Comparison of ENCODE assay signal across 12 cellular contexts in genomic region chr16:84842516-84843148, GRCh38. TPM values are rescaled to one million over a fixed set of nuclear protein-coding genes. Genes with fewer than 3 reads are reported as not detected.
DNase-seq lines count a peak whose midpoint lies in the region; ATAC-seq and TF ChIP-seq lines count a peak whose summit lies in the region.
"Had no signal": no experiment of that assay in that cellular context is flagged by ENCODE, and none has a peak within 500 bp of the region (broad histone marks: within the 10 kb centered on the region; RNA-seq: fewer than 3 reads in every experiment).

No MANE protein-coding gene starts in this region.

- no peak overlapping the region for H3K4ac ChIP-seq in mesendoderm (ENCODE audit: low read depth, low read length)

- no peak overlapping the region for H4K8ac ChIP-seq in mesendoderm (ENCODE audit: low read depth, low read length)

- peaks cover 46% of the 10 kb centered on the region for H3K4me1 ChIP-seq in NT2/D1 (ENCODE audit: insufficient read depth, insufficient read length)
- H3K4me1 ChIP-seq in mesendoderm (ENCODE audit: control insufficient read depth, low read depth, low read length), result peaks cover 5% of the 10 kb centered on the region
- H3K4me1 ChIP-seq in urinary bladder (ENCODE audit: insufficient read depth), result no peaks in the 10 kb centered on the region
- peaks cover 19% of the 10 kb centered on the region for H3K4me1 ChIP-seq in CD8-positive, alpha-beta T cell (ENCODE audit: insufficient read depth, low read length)

- H3K18ac ChIP-seq in mesendoderm (ENCODE audit: low read length), result no peak overlapping the region

- H3K4me3 Mint-ChIP-seq in activated naive CD8-positive, alpha-beta T cell, result peak overlapping the region; percentile 32
- no peak overlapping the region for H3K4me3 Mint-ChIP-seq in activated naive CD8-positive, alpha-beta T cell treated with anti-CD3 and anti-CD28 coated beads, Interleukin-2, amount 50 U/mL, for 24 hours
- H3K4me3 Mint-ChIP-seq in CD8-positive, alpha-beta T cell, result no peak overlapping the region

- intact Hi-C loops in CD8-positive, alpha-beta T cell (cut with DNase I, micrococcal nuclease), result no loop called here
- intact Hi-C loops in sciatic nerve (cut with DNase I), result no loop called here

- H3K56ac ChIP-seq in mesendoderm (ENCODE audit: low read length), result peak overlapping the region; percentile 73

- no peak overlapping the region for H3K4me2 ChIP-seq in mesendoderm (ENCODE audit: low read length)

- CTCF ChIA-PET in CD8-positive, alpha-beta T cell (lab: Charles Lee), result no interaction called here

- H2BK5ac ChIP-seq in mesendoderm (ENCODE audit: low read length), result no peak overlapping the region

- H3K27ac Mint-ChIP-seq in activated naive CD8-positive, alpha-beta T cell, result no peak overlapping the region
- no peak overlapping the region for H3K27ac Mint-ChIP-seq in activated naive CD8-positive, alpha-beta T cell treated with anti-CD3 and anti-CD28 coated beads, Interleukin-2, amount 50 U/mL, for 24 hours
- H3K27ac Mint-ChIP-seq in CD8-positive, alpha-beta T cell, result no peak overlapping the region

- H3K9ac ChIP-seq in NT2/D1 (ENCODE audit: insufficient read length, low read depth) (peak overlapping the region; percentile 72), mesendoderm (ENCODE audit: low read length) (peak overlapping the region; percentile 17)

- no peak overlapping the region for H2AK5ac ChIP-seq in mesendoderm (ENCODE audit: low read length)

- H3K4me3 ChIP-seq in NT2/D1 (ENCODE audit: insufficient read length, low read depth) (peak overlapping the region; percentile 9), mesendoderm (ENCODE audit: low read length) (no peak overlapping the region), urinary bladder (ENCODE audit: low read depth, low read length) (no peak overlapping the region)
- no peak overlapping the region for H3K4me3 ChIP-seq in CD8-positive, alpha-beta T cell (ENCODE audit: low read depth, low read length)
- H3K4me3 ChIP-seq: SK-N-MC had no signal

- no peaks in the 10 kb centered on the region for H3K36me3 Mint-ChIP-seq in activated naive CD8-positive, alpha-beta T cell
- H3K36me3 Mint-ChIP-seq in activated naive CD8-positive, alpha-beta T cell treated with anti-CD3 and anti-CD28 coated beads, Interleukin-2, amount 50 U/mL, for 24 hours (ENCODE audit: low read depth), result no peaks in the 10 kb centered on the region
- no peaks in the 10 kb centered on the region for H3K36me3 Mint-ChIP-seq in CD8-positive, alpha-beta T cell

- H3K9me3 Mint-ChIP-seq in activated naive CD8-positive, alpha-beta T cell (ENCODE audit: low read depth), result no peaks in the 10 kb centered on the region
- H3K9me3 Mint-ChIP-seq in activated naive CD8-positive, alpha-beta T cell treated with anti-CD3 and anti-CD28 coated beads, Interleukin-2, amount 50 U/mL, for 24 hours, result no peaks in the 10 kb centered on the region
- no peaks in the 10 kb centered on the region for H3K9me3 Mint-ChIP-seq in CD8-positive, alpha-beta T cell

- H2BK15ac ChIP-seq in mesendoderm (replicated peaks; ENCODE audit: low read depth), result no peak overlapping the region

- no peak overlapping the region for H4K5ac ChIP-seq in mesendoderm (ENCODE audit: low read length)

- no peaks in the 10 kb centered on the region for H3K9me3 ChIP-seq in NT2/D1 (ENCODE audit: insufficient read depth, low read length)
- H3K9me3 ChIP-seq in CD8-positive, alpha-beta T cell (ENCODE audit: low read length), result no peaks in the 10 kb centered on the region

- H3K27ac ChIP-seq in mesendoderm (ENCODE audit: low read depth, low read length) (no peak overlapping the region), urinary bladder (ENCODE audit: low read depth) (peak overlapping the region; percentile 25)
- H3K27ac ChIP-seq in CD8-positive, alpha-beta T cell (ENCODE audit: low read depth, low read length), result no peak overlapping the region
- H3K27ac ChIP-seq: SK-N-MC had no signal

- WGBS in mesendoderm (ENCODE audit: extremely low coverage, insufficient coverage, low lambda C conversion rate), result no CpG with 5 or more reads among the region's 18 CpGs
- WGBS in urinary bladder, result 55% methylated on average over 18 of the region's 18 CpGs

- no peak for TF ChIP-seq CTCF in CD8-positive, alpha-beta T cell (IDR thresholded peaks at IDR 0.05)

- no peak overlapping the region for H3K23ac ChIP-seq in mesendoderm (ENCODE audit: low read length)

- no peak for ATAC-seq in activated naive CD8-positive, alpha-beta T cell treated with anti-CD3 and anti-CD28 coated beads, Interleukin-2, amount 50 U/mL, for 24 hours
- ATAC-seq in CD8-positive, alpha-beta T cell, result no peak
- no peak for ATAC-seq in sciatic nerve

- POLR2A ChIA-PET in CD8-positive, alpha-beta T cell (lab: Charles Lee), result no interaction called here

- H3K36me3 ChIP-seq in NT2/D1 (ENCODE audit: insufficient read depth, insufficient read length, low read length), result peaks cover 5% of the 10 kb centered on the region
- no peaks in the 10 kb centered on the region for H3K36me3 ChIP-seq in mesendoderm (ENCODE audit: control insufficient read depth, insufficient read depth, low read length)
- H3K36me3 ChIP-seq in urinary bladder (ENCODE audit: insufficient read depth), result no peaks in the 10 kb centered on the region
- H3K36me3 ChIP-seq in CD8-positive, alpha-beta T cell (ENCODE audit: insufficient read depth, low read length), result no peaks in the 10 kb centered on the region

- peaks cover 24% of the 10 kb centered on the region for H3K4me1 Mint-ChIP-seq in activated naive CD8-positive, alpha-beta T cell (ENCODE audit: low read depth)
- H3K4me1 Mint-ChIP-seq in activated naive CD8-positive, alpha-beta T cell treated with anti-CD3 and anti-CD28 coated beads, Interleukin-2, amount 50 U/mL, for 24 hours, result no peaks in the 10 kb centered on the region
- H3K4me1 Mint-ChIP-seq in CD8-positive, alpha-beta T cell (ENCODE audit: low read depth), result peaks cover 21% of the 10 kb centered on the region

- DNase-seq in activated naive CD8-positive, alpha-beta T cell treated with anti-CD3 and anti-CD28 coated beads, Interleukin-2, amount 50 U/mL, for 24 hours, result no peak
- DNase-seq in NT2/D1 (ENCODE audit: low read depth, low spot score), result no peak
- DNase-seq in mesendoderm, result no peak
- DNase-seq in UCSD-AML1 (lab: John Stamatoyannopoulos, UW; ENCODE audit: unreplicated experiment), result no peak
- DNase-seq in CD8-positive, alpha-beta T cell, result no peak
- no peak for DNase-seq in sciatic nerve (ENCODE audit: low spot score)
- DNase-seq: activated CD4-positive, CD25-positive, alpha-beta regulatory T cell treated with anti-CD3 and anti-CD28 coated beads, Interleukin-2, amount 50 U/mL, for 72 hours; activated effector memory CD4-positive, alpha-beta T cell treated with Interleukin-2 at 50 U/mL for 16 hours; central memory CD4-positive, alpha-beta T cell had no signal

- no peaks in the 10 kb centered on the region for H3K79me2 ChIP-seq in mesendoderm (ENCODE audit: control insufficient read depth, insufficient read depth, low read length)

- H3K27me3 ChIP-seq in NT2/D1 (ENCODE audit: insufficient read depth, insufficient read length) (no peaks in the 10 kb centered on the region), mesendoderm (ENCODE audit: insufficient read depth, low read length, poor library complexity) (no peaks in the 10 kb centered on the region)
- no peaks in the 10 kb centered on the region for H3K27me3 ChIP-seq in CD8-positive, alpha-beta T cell (ENCODE audit: insufficient read depth, low read length)

- peaks cover 9% of the 10 kb centered on the region for H3K27me3 Mint-ChIP-seq in activated naive CD8-positive, alpha-beta T cell
- H3K27me3 Mint-ChIP-seq in activated naive CD8-positive, alpha-beta T cell treated with anti-CD3 and anti-CD28 coated beads, Interleukin-2, amount 50 U/mL, for 24 hours, result peaks cover 24% of the 10 kb centered on the region
- H3K27me3 Mint-ChIP-seq in CD8-positive, alpha-beta T cell (ENCODE audit: low read depth), result peaks cover 27% of the 10 kb centered on the region

- no peaks in the 10 kb centered on the region for H3K79me1 ChIP-seq in mesendoderm (ENCODE audit: low read length)

- no peak overlapping the region for H2BK120ac ChIP-seq in mesendoderm (ENCODE audit: low read depth, low read length)

RNA-seq across cellular contexts. Expression of gene CRISPLD2, which starts 22.8 kb away (rescaled TPM):
- 3.7 TPM for polyA plus RNA-seq in mesendoderm (2013, experiment 1 of 2)
- 3.9 TPM for polyA plus RNA-seq in mesendoderm (2013, experiment 2 of 2)
- 69.1 TPM for total RNA-seq in urinary bladder
- 228 TPM for polyA plus RNA-seq in urinary bladder
- total RNA-seq in CD8-positive, alpha-beta T cell, result 1 to 10 TPM in 1 of 2 experiments, under 1 TPM in 1; 1.00 to 1.7 TPM
- 118 TPM for total RNA-seq in sciatic nerve

Comparison
In these comparisons a context has a peak if more than half of its experiments do, and no peak if none do; other contexts are left out.
1. RNA of gene CRISPLD2, which starts 22.8 kb away (total RNA-seq): 118 TPM in sciatic nerve (single experiment) and 69.1 TPM in urinary bladder (single experiment); 1.00 to 1.7 TPM in CD8-positive, alpha-beta T cell; every median in the first group is over 10 times any median in the second.